Comparison of ENCODE assay signal across 9 cellular contexts in the genomic region with DNA sequence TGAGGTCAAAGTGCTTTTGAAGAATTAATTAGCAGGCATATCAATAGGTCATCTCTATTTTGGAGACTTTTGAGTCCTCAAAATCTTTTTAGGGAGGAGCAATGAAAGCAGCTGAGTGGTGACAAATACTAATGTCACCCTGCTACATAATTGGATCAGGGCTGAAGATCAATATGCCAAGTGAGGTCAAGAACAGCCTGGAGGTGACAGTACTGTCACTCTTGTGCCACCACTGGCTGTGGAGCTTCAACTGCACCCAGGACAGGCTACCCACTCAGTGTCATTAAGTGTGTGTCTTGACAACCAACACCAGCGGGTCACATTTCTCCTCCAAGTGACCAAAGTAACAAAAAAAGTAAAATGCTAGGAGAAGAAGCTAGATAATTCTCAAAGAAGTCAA.
"Had no signal": no experiment of that assay in that cellular context is flagged by ENCODE, and none has a peak within 500 bp of the region (broad histone marks: within the 10 kb centered on the region; RNA-seq: fewer than 3 reads in every experiment).

No MANE protein-coding gene starts in this region.

- DNase-seq: H7, HFFc6, KBM-7 had no signal

- H3K36me3 ChIP-seq: HAP-1 had no signal

- H3K4me3 ChIP-seq: GM23338, HAP-1 had no signal

- H3K4me1 ChIP-seq: HAP-1 had no signal

- H3K27ac Mint-ChIP-seq: GM23338, HFFc6, IgD-negative memory B cell had no signal

- H3K4me3 Mint-ChIP-seq: GM23338, HFFc6, IgD-negative memory B cell had no signal

- H3K9me3 ChIP-seq: HAP-1 had no signal

- H3K36me3 Mint-ChIP-seq: IgD-negative memory B cell had no signal

- ATAC-seq: GM23338, HCT116 had no signal

- H2AFZ ChIP-seq: GM23338 had no signal

- FAIRE-seq: H1, HTR-8/SVneo had no signal

- H3K4me2 ChIP-seq: GM23338 had no signal

- H3K9me3 Mint-ChIP-seq: GM23338, HFFc6, IgD-negative memory B cell had no signal
